Comparison of ENCODE assay signal across 23 cellular contexts in the genomic region with DNA sequence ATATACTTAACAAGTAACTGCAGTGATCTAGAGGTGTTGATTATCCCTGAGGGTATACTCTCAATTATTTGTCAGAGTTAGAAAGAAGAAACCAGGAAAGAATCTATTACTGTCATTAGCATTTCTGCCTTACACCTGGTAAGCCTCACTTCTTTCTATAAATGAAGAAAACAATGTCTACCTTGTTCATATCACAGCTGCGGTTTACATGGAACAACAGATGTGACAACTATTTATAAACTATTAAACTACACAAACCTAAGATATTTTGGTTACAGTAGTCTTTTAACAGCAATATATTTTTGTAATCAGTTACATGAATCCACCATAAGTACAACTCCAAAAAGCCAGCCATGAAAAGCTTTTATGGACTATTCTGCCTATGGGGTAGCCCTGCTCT. TPM values are rescaled to one million over a fixed set of nuclear protein-coding genes. Genes with fewer than 3 reads are reported as not detected.
"Had no signal": no experiment of that assay in that cellular context is flagged by ENCODE, and none has a peak within 500 bp of the region (broad histone marks: within the 10 kb centered on the region; RNA-seq: fewer than 3 reads in every experiment).

No MANE protein-coding gene starts in this region.

- DNase-seq: KBM-7, MG63, NCI-H1048, NCI-H1105, NCI-H1417, NCI-H1436 treated with DMSO at 0.1 percent for 48 hours, NCI-H1694, NCI-H187 treated with DMSO at 0.1 percent for 48 hours, NCI-H2081, NCI-H2107, NCI-H2171, NCI-H226, NCI-H446, NCI-H510A, NCI-H524 treated with DMSO at 0.1 percent for 48 hours, NCI-H69, NCI-H774, PC-3, SHP77 had no signal

- H3K4me3 ChIP-seq: MG63 had no signal

- H3K27ac ChIP-seq: RWPE1 had no signal

- ATAC-seq: Panc1, PC-3, SK-N-SH treated with all-trans-retinoic acid at 6 μM for 48 hours had no signal

- H3K9me3 ChIP-seq: MG63 had no signal

- H3K27me3 ChIP-seq: MG63 had no signal

RNA-seq across cellular contexts. Expression of a gene that starts 43.0 kb away (rescaled TPM):
- total RNA-seq: HT-29 had no signal
